10 cellular contexts compared by ENCODE assay signal in genomic region chr3:33054100-33055097, GRCh38. TPM values are rescaled to one million over a fixed set of nuclear protein-coding genes. Genes with fewer than 3 reads are reported as not detected.
DNase-seq lines count a peak whose midpoint lies in the region; ATAC-seq and TF ChIP-seq lines count a peak whose summit lies in the region.
"Had no signal": no experiment of that assay in that cellular context is flagged by ENCODE, and none has a peak within 500 bp of the region (broad histone marks: within the 10 kb centered on the region; RNA-seq: fewer than 3 reads in every experiment).

No MANE protein-coding gene starts in this region.

- H3K4me1 ChIP-seq in mesendoderm (ENCODE audit: control insufficient read depth, low read depth, low read length) (no peaks in the 10 kb centered on the region), vagina (no peaks in the 10 kb centered on the region), MM.1S (ENCODE audit: low read length) (no peaks in the 10 kb centered on the region)
- H3K4me1 ChIP-seq: neural progenitor cell had no signal

- no peak for TF ChIP-seq CTCF in vagina (IDR thresholded peaks at IDR 0.05)
- TF ChIP-seq CTCF in MM.1S (IDR thresholded peaks at IDR 0.05; ENCODE audit: low read length), result no peak

- H3K4me2 ChIP-seq in mesendoderm (ENCODE audit: low read length) (no peak overlapping the region), MM.1S (ENCODE audit: low read depth, low read length) (no peak overlapping the region)
- H3K4me2 ChIP-seq: neural progenitor cell had no signal

- H3K9me3 Mint-ChIP-seq in activated naive CD8-positive, alpha-beta T cell treated with anti-CD3 and anti-CD28 coated beads, Interleukin-2, amount 10 ng/mL, durations not matched to agents 7 days and 5 days, result no peaks in the 10 kb centered on the region
- H3K9me3 Mint-ChIP-seq: neural progenitor cell had no signal

- H3K9me2 ChIP-seq in MM.1S (replicated peaks; ENCODE audit: insufficient read depth, low read length), result no peaks in the 10 kb centered on the region

- no peak overlapping the region for H3K27ac ChIP-seq in mesendoderm (ENCODE audit: low read depth, low read length)
- H3K27ac ChIP-seq in vagina, result no peak overlapping the region
- no peak overlapping the region for H3K27ac ChIP-seq in MM.1S (ENCODE audit: low read length)
- H3K27ac ChIP-seq: neural progenitor cell had no signal

- H2BK5ac ChIP-seq in mesendoderm (ENCODE audit: low read length), result no peak overlapping the region

- H3K79me2 ChIP-seq in mesendoderm (ENCODE audit: control insufficient read depth, insufficient read depth, low read length) (no peaks in the 10 kb centered on the region), MM.1S (ENCODE audit: low read length) (no peaks in the 10 kb centered on the region)

- H4K20me1 ChIP-seq in MM.1S (ENCODE audit: insufficient read depth, low read length), result no peaks in the 10 kb centered on the region

- peaks cover 51% of the 10 kb centered on the region for H3K4me1 Mint-ChIP-seq in activated naive CD8-positive, alpha-beta T cell treated with anti-CD3 and anti-CD28 coated beads, Interleukin-2, amount 10 ng/mL, durations not matched to agents 7 days and 5 days
- H3K4me1 Mint-ChIP-seq: neural progenitor cell had no signal

- no peak overlapping the region for H3K18ac ChIP-seq in mesendoderm (ENCODE audit: low read length)

- H2BK120ac ChIP-seq in mesendoderm (ENCODE audit: low read depth, low read length), result no peak overlapping the region

- no peak overlapping the region for H2BK15ac ChIP-seq in mesendoderm (replicated peaks; ENCODE audit: low read depth)

- H3K9me3 ChIP-seq in vagina, result no peaks in the 10 kb centered on the region
- no peaks in the 10 kb centered on the region for H3K9me3 ChIP-seq in MM.1S (replicated peaks; ENCODE audit: insufficient read depth, low read length)

- H3K27me3 ChIP-seq in mesendoderm (ENCODE audit: insufficient read depth, low read length, poor library complexity) (no peaks in the 10 kb centered on the region), vagina (no peaks in the 10 kb centered on the region), MM.1S (replicated peaks; ENCODE audit: insufficient read depth, low read length) (no peaks in the 10 kb centered on the region)
- H3K27me3 ChIP-seq: neural progenitor cell had no signal

- WGBS in mesendoderm (ENCODE audit: extremely low coverage, insufficient coverage, low lambda C conversion rate), result no CpG with 5 or more reads among the region's 5 CpGs

- H3K27me3 Mint-ChIP-seq in activated naive CD8-positive, alpha-beta T cell treated with anti-CD3 and anti-CD28 coated beads, Interleukin-2, amount 10 ng/mL, durations not matched to agents 7 days and 5 days, result no peaks in the 10 kb centered on the region

- H3K27ac Mint-ChIP-seq in activated naive CD8-positive, alpha-beta T cell treated with anti-CD3 and anti-CD28 coated beads, Interleukin-2, amount 10 ng/mL, durations not matched to agents 7 days and 5 days, result peak overlapping the region; percentile 95
- H3K27ac Mint-ChIP-seq: neural progenitor cell had no signal

- DNase-seq in CD1c-positive myeloid dendritic cell (ENCODE audit: extremely low spot score), result peak; percentile 27
- peak; percentile 65 for DNase-seq in Jurkat, Clone E6-1 (ENCODE audit: low read depth, low spot score)
- no peak for DNase-seq in activated naive CD8-positive, alpha-beta T cell treated with anti-CD3 and anti-CD28 coated beads, Interleukin-2, amount 10 ng/mL, durations not matched to agents 7 days and 5 days
- DNase-seq in mesendoderm, result peak; percentile 59
- DNase-seq in dermis blood vessel endothelial cell, result no peak
- no peak for DNase-seq in vagina (ENCODE audit: extremely low spot score in 2 of 2)
- no peak for DNase-seq in MM.1S
- DNase-seq: NCI-H1417 had no signal

- POLR2A ChIA-PET in activated naive CD8-positive, alpha-beta T cell treated with anti-CD3 and anti-CD28 coated beads, Interleukin-2, amount 10 ng/mL, durations not matched to agents 7 days and 5 days (lab: Charles Lee), result interaction anchor here (0.7 to 1.3 kb wide), 2 partner anchors 15 to 41 kb away, joined by 3 read pairs; no protein-coding TSS in a partner anchor

- no peak overlapping the region for H3K23ac ChIP-seq in mesendoderm (ENCODE audit: low read length)

- intact Hi-C loops in vagina (cut with DNase I), result no loop called here

- peaks cover 2% of the 10 kb centered on the region for H3K36me3 ChIP-seq in mesendoderm (ENCODE audit: control insufficient read depth, insufficient read depth, low read length)
- H3K36me3 ChIP-seq in vagina, result peaks cover 0 to 38% of the 10 kb centered on the region in 2 donors
- H3K36me3 ChIP-seq in MM.1S (replicated peaks; ENCODE audit: insufficient read depth, low read length), result peaks cover 4% of the 10 kb centered on the region; the same call in 1 of the 2 replicates
- H3K36me3 ChIP-seq: neural progenitor cell had no signal

- H3K9ac ChIP-seq in mesendoderm (ENCODE audit: low read length) (no peak overlapping the region), MM.1S (ENCODE audit: low read length) (no peak overlapping the region)
- H3K9ac ChIP-seq: neural progenitor cell had no signal

- TF ChIP-seq POLR2A in vagina (IDR thresholded peaks at IDR 0.05), result no peak

- H3K79me1 ChIP-seq in mesendoderm (ENCODE audit: low read length), result no peaks in the 10 kb centered on the region

- H4K8ac ChIP-seq in mesendoderm (ENCODE audit: low read depth, low read length), result no peak overlapping the region

- H3K56ac ChIP-seq in mesendoderm (ENCODE audit: low read length), result no peak overlapping the region

- peak; percentile 27 for ATAC-seq in activated naive CD8-positive, alpha-beta T cell treated with anti-CD3 and anti-CD28 coated beads, Interleukin-2, amount 10 ng/mL, durations not matched to agents 7 days and 5 days (ENCODE audit: low read depth)
- ATAC-seq in GM21515 (IDR thresholded peaks at IDR 0.05; ENCODE audit: unreplicated experiment), result no peak

- no peak overlapping the region for H2AK5ac ChIP-seq in mesendoderm (ENCODE audit: low read length)

- H3K4ac ChIP-seq in mesendoderm (ENCODE audit: low read depth, low read length), result no peak overlapping the region

- H3K4me3 ChIP-seq in Jurkat, Clone E6-1 (ENCODE audit: low read length), result peak overlapping the region; percentile 0
- H3K4me3 ChIP-seq in mesendoderm (ENCODE audit: low read length) (no peak overlapping the region), vagina (no peak overlapping the region), MM.1S (ENCODE audit: low read length) (no peak overlapping the region)
- H3K4me3 ChIP-seq: neural progenitor cell had no signal

- no peaks in the 10 kb centered on the region for H3F3A ChIP-seq in MM.1S (ENCODE audit: insufficient read depth, low read length)

- H2AFZ ChIP-seq in MM.1S (ENCODE audit: low read length), result no peak overlapping the region
- H2AFZ ChIP-seq: neural progenitor cell had no signal

- H3K36me3 Mint-ChIP-seq in activated naive CD8-positive, alpha-beta T cell treated with anti-CD3 and anti-CD28 coated beads, Interleukin-2, amount 10 ng/mL, durations not matched to agents 7 days and 5 days, result peaks cover 64% of the 10 kb centered on the region

- peak overlapping the region; percentile 78 for H3K4me3 Mint-ChIP-seq in activated naive CD8-positive, alpha-beta T cell treated with anti-CD3 and anti-CD28 coated beads, Interleukin-2, amount 10 ng/mL, durations not matched to agents 7 days and 5 days
- H3K4me3 Mint-ChIP-seq: neural progenitor cell had no signal

- H4K5ac ChIP-seq in mesendoderm (ENCODE audit: low read length), result no peak overlapping the region

RNA-seq across cellular contexts. Expression of gene GLB1, which starts 42.5 kb away (rescaled TPM):
- polyA plus RNA-seq in Jurkat, Clone E6-1 (2012; ENCODE audit: insufficient read depth, insufficient read length), result 55.2 TPM
- total RNA-seq in activated naive CD8-positive, alpha-beta T cell treated with anti-CD3 and anti-CD28 coated beads, Interleukin-2, amount 10 ng/mL, durations not matched to agents 7 days and 5 days, result 10 to 100 TPM; 40.6 to 46.0 TPM
- 26.6 TPM for polyA plus RNA-seq in mesendoderm (2013, experiment 1 of 2)
- 26.0 TPM for polyA plus RNA-seq in mesendoderm (2013, experiment 2 of 2)
- total RNA-seq in dermis blood vessel endothelial cell (58.9 and 79.9 TPM in 2 replicates), vagina (31.2 TPM)

RNA-seq across cellular contexts. Expression of gene TMPPE, which starts 42.5 kb away (rescaled TPM):
- 0.52 TPM for polyA plus RNA-seq in Jurkat, Clone E6-1 (2012; ENCODE audit: insufficient read depth, insufficient read length)
- 10 to 100 TPM in 1 of 2 experiments, 1 to 10 TPM in 1; 9.8 to 10.9 TPM for total RNA-seq in activated naive CD8-positive, alpha-beta T cell treated with anti-CD3 and anti-CD28 coated beads, Interleukin-2, amount 10 ng/mL, durations not matched to agents 7 days and 5 days
- polyA plus RNA-seq in mesendoderm (2013, experiment 1 of 2), result 1.7 TPM
- polyA plus RNA-seq in mesendoderm (2013, experiment 2 of 2), result 1.7 TPM
- 8.0 and 13.6 TPM in 2 replicates for total RNA-seq in dermis blood vessel endothelial cell
- 4.4 TPM for total RNA-seq in vagina

RNA-seq across cellular contexts. Expression of gene CRTAP, which starts 59.4 kb away (rescaled TPM):
- 43.0 TPM for polyA plus RNA-seq in Jurkat, Clone E6-1 (2012; ENCODE audit: insufficient read depth, insufficient read length)
- total RNA-seq in activated naive CD8-positive, alpha-beta T cell treated with anti-CD3 and anti-CD28 coated beads, Interleukin-2, amount 10 ng/mL, durations not matched to agents 7 days and 5 days, result 10 to 100 TPM; 36.0 to 39.4 TPM
- polyA plus RNA-seq in mesendoderm (2013, experiment 1 of 2), result 87.5 TPM
- polyA plus RNA-seq in mesendoderm (2013, experiment 2 of 2), result 87.2 TPM
- total RNA-seq in dermis blood vessel endothelial cell (132 and 203 TPM in 2 replicates), vagina (272 TPM)

Comparison
In these comparisons a context has a peak if more than half of its experiments do, and no peak if none do; other contexts are left out.
1. DNase-seq: peak in CD1c-positive myeloid dendritic cell (single experiment), Jurkat, Clone E6-1 (single experiment) and mesendoderm (single experiment); none in activated naive CD8-positive, alpha-beta T cell treated with anti-CD3 and anti-CD28 coated beads, Interleukin-2, amount 10 ng/mL, durations not matched to agents 7 days and 5 days (single experiment), dermis blood vessel endothelial cell (single experiment), vagina (0 of 2) and MM.1S (single experiment).